22 cellular contexts compared by ENCODE assay signal in genomic region chr1:110898734-110899457, GRCh38. TPM values are rescaled to one million over a fixed set of nuclear protein-coding genes. Genes with fewer than 3 reads are reported as not detected.
DNase-seq lines count a peak whose midpoint lies in the region; ATAC-seq, FAIRE-seq and TF ChIP-seq lines count a peak whose summit lies in the region.
"Had no signal": no experiment of that assay in that cellular context is flagged by ENCODE, and none has a peak within 500 bp of the region (broad histone marks: within the 10 kb centered on the region; RNA-seq: fewer than 3 reads in every experiment).

No MANE protein-coding gene starts in this region.

- H3K4me2 ChIP-seq in GM12878 (ENCODE audit: control insufficient read depth, insufficient read depth) (no peak overlapping the region), neuronal stem cell (ENCODE audit: insufficient read depth, low read length, poor library complexity, severe bottlenecking) (no peak overlapping the region), neural progenitor cell (no peak overlapping the region)

- H3K14ac ChIP-seq in neuronal stem cell (ENCODE audit: low read length), result no peak overlapping the region

- intact Hi-C loops in GM12878 (cut with micrococcal nuclease; ENCODE audit: unreplicated experiment), result no loop called here

- H3K18ac ChIP-seq in neuronal stem cell (ENCODE audit: low read length), result no peak overlapping the region

- H3K27ac ChIP-seq in GM12878 (ENCODE audit: control insufficient read depth, insufficient read depth) (no peak overlapping the region), neuronal stem cell (replicated peaks; ENCODE audit: low read length) (no peak overlapping the region), neural progenitor cell (no peak overlapping the region)
- H3K27ac ChIP-seq: sigmoid colon had no signal

- H3K4ac ChIP-seq in neuronal stem cell (ENCODE audit: low read length), result no peak overlapping the region

- H3F3A ChIP-seq in neural progenitor cell (ENCODE audit: low read depth), result no peaks in the 10 kb centered on the region

- no peak overlapping the region for H4K91ac ChIP-seq in neuronal stem cell (ENCODE audit: low read depth, low read length, poor library complexity)

- peaks cover 55% of the 10 kb centered on the region for H3K4me1 Mint-ChIP-seq in activated naive CD4-positive, alpha-beta T cell treated with anti-CD3 and anti-CD28 coated beads, Interleukin-2, amount 10 ng/mL, durations not matched to agents 7 days and 5 days
- H3K4me1 Mint-ChIP-seq in stimulated activated memory B cell treated with anti-CD40 and anti-IgM and Interleukin-4, amounts not matched to agents 10 μg/mL and 1 μg/mL and 100 μg/mL, for 72 hours, result peaks cover 78% of the 10 kb centered on the region
- no peaks in the 10 kb centered on the region for H3K4me1 Mint-ChIP-seq in neural progenitor cell
- H3K4me1 Mint-ChIP-seq: nephron had no signal

- peaks cover 18 to 46% of the 10 kb centered on the region in 2 experiments for H3K36me3 ChIP-seq in GM12878 (ENCODE audit: control insufficient read depth in 2 of 2, insufficient read depth in 2 of 2, low read length in 1 of 2)
- no peaks in the 10 kb centered on the region for H3K36me3 ChIP-seq in neuronal stem cell (replicated peaks in 1 of 2; ENCODE audit: control insufficient read depth in 2 of 2, insufficient read depth in 2 of 2, low read length in 2 of 2)
- no peaks in the 10 kb centered on the region for H3K36me3 ChIP-seq in neural progenitor cell
- H3K36me3 ChIP-seq: sigmoid colon had no signal

- H2AFZ ChIP-seq in GM12878 (ENCODE audit: control insufficient read depth, low read depth, low read length) (no peak overlapping the region), neuronal stem cell (ENCODE audit: low read length) (no peak overlapping the region), neural progenitor cell (replicated peaks) (no peak overlapping the region)

- H4K8ac ChIP-seq in neuronal stem cell (ENCODE audit: low read depth, low read length), result no peak overlapping the region

- H3K27me3 ChIP-seq in GM12878 (replicated peaks in 1 of 2; ENCODE audit: control insufficient read depth in 2 of 2, insufficient read depth in 2 of 2, low read length in 1 of 2) (no peaks in the 10 kb centered on the region), neuronal stem cell (ENCODE audit: control insufficient read depth in 3 of 3, insufficient read depth in 3 of 3, low read depth in 1 of 3, low read length in 3 of 3) (peaks cover 0 to 3% (median 0%) of the 10 kb centered on the region in 3 experiments), neural progenitor cell (no peaks in the 10 kb centered on the region)
- H3K27me3 ChIP-seq: sigmoid colon had no signal

- no peak overlapping the region for H2BK120ac ChIP-seq in neuronal stem cell (ENCODE audit: low read depth, low read length)

- no peak overlapping the region for H2AK5ac ChIP-seq in neuronal stem cell (ENCODE audit: low read depth, low read length)

- RAD21 ChIA-PET in GM12878 (lab: Charles Lee; ENCODE audit: unreplicated experiment), result no interaction called here

- no peaks in the 10 kb centered on the region for H3K9me3 Mint-ChIP-seq in activated naive CD4-positive, alpha-beta T cell treated with anti-CD3 and anti-CD28 coated beads, Interleukin-2, amount 10 ng/mL, durations not matched to agents 7 days and 5 days
- no peaks in the 10 kb centered on the region for H3K9me3 Mint-ChIP-seq in stimulated activated memory B cell treated with anti-CD40 and anti-IgM and Interleukin-4, amounts not matched to agents 10 μg/mL and 1 μg/mL and 100 μg/mL, for 72 hours
- no peaks in the 10 kb centered on the region for H3K9me3 Mint-ChIP-seq in neural progenitor cell
- H3K9me3 Mint-ChIP-seq: nephron had no signal

- no peak for DNase-seq in activated naive CD4-positive, alpha-beta T cell treated with anti-CD3 and anti-CD28 coated beads, Interleukin-2, amount 10 ng/mL, durations not matched to agents 7 days and 5 days
- no peak for DNase-seq in activated naive CD4-positive, alpha-beta T cell (lab: John Stamatoyannopoulos, UW)
- DNase-seq in Jurkat, Clone E6-1 (ENCODE audit: low read depth, low spot score), result peak; percentile 57
- DNase-seq in GM12878 (ENCODE audit: low read depth, low spot score) (no peak), neuronal stem cell (ENCODE audit: low spot score) (no peak), neural progenitor cell (ENCODE audit: low spot score) (no peak)
- DNase-seq: activated gamma-delta T cell, DMS53, GF-D8, head of caudate nucleus, left colon, mesendoderm, MV-4-11, NCI-H2171 treated with DMSO at 0.1 percent for 48 hours, NCI-H526 treated with DMSO at 0.1 percent for 48 hours, posterior cingulate gyrus, sigmoid colon had no signal

- no peak for FAIRE-seq in GM12878 (lab: Jason Lieb, UNC)
- FAIRE-seq: astrocyte had no signal

- H3K4me3 Mint-ChIP-seq in activated naive CD4-positive, alpha-beta T cell treated with anti-CD3 and anti-CD28 coated beads, Interleukin-2, amount 10 ng/mL, durations not matched to agents 7 days and 5 days, result no peak overlapping the region
- no peak overlapping the region for H3K4me3 Mint-ChIP-seq in stimulated activated memory B cell treated with anti-CD40 and anti-IgM and Interleukin-4, amounts not matched to agents 10 μg/mL and 1 μg/mL and 100 μg/mL, for 72 hours
- H3K4me3 Mint-ChIP-seq in neural progenitor cell, result no peak overlapping the region
- H3K4me3 Mint-ChIP-seq: nephron had no signal

- no peak for TF ChIP-seq RAD21 in GM12878 (IDR thresholded peaks at IDR 0.05; ENCODE audit: insufficient read depth, low read depth, low read length)

- H3K4me3 ChIP-seq in Jurkat, Clone E6-1 (ENCODE audit: low read length), result no peak overlapping the region
- H3K4me3 ChIP-seq in GM12878 (no peak overlapping the region), neuronal stem cell (ENCODE audit: low read length in 2 of 2) (no peak overlapping the region), neural progenitor cell (no peak overlapping the region)
- H3K4me3 ChIP-seq: sigmoid colon had no signal

- 0 out of 2 replicates have a peak, but pooled peaks have one; percentile 25 for TF ChIP-seq POLR2A in GM12878 (IDR thresholded peaks at IDR 0.05; ENCODE audit: low read depth, low read length)

- H3K27ac Mint-ChIP-seq in activated naive CD4-positive, alpha-beta T cell treated with anti-CD3 and anti-CD28 coated beads, Interleukin-2, amount 10 ng/mL, durations not matched to agents 7 days and 5 days, result peak overlapping the region; percentile 47
- peak overlapping the region; percentile 53 for H3K27ac Mint-ChIP-seq in stimulated activated memory B cell treated with anti-CD40 and anti-IgM and Interleukin-4, amounts not matched to agents 10 μg/mL and 1 μg/mL and 100 μg/mL, for 72 hours
- no peak overlapping the region for H3K27ac Mint-ChIP-seq in neural progenitor cell
- H3K27ac Mint-ChIP-seq: nephron had no signal

- H3K4me1 ChIP-seq in GM12878 (ENCODE audit: control insufficient read depth, insufficient read depth, low read length) (peaks cover 19% of the 10 kb centered on the region), neuronal stem cell (ENCODE audit: control insufficient read depth in 2 of 2, insufficient read depth in 1 of 2, low read depth in 1 of 2, low read length in 2 of 2) (no peaks in the 10 kb centered on the region), neural progenitor cell (no peaks in the 10 kb centered on the region)
- H3K4me1 ChIP-seq: sigmoid colon had no signal

- TF ChIP-seq EP300 in GM12878 (IDR thresholded peaks at IDR 0.05; ENCODE audit: borderline replicate concordance in 1 of 2, control insufficient read depth in 1 of 2, low read depth in 2 of 2, low read length in 2 of 2), result no peak

- TF ChIP-seq CTCF in GM12878 (IDR thresholded peaks at IDR 0.05 in 2 of 3, conservative IDR thresholded peaks at IDR 0.05 in 1 of 3; ENCODE audit: control insufficient read depth in 2 of 3, extremely low read depth in 1 of 3, insufficient read depth in 1 of 3, low read depth in 3 of 3, low read length in 3 of 3) (no peak), neural progenitor cell (IDR thresholded peaks at IDR 0.05) (no peak)

- SMC1A ChIA-PET in GM12878 (lab: Charles Lee; ENCODE audit: uncharacterized antibody, unreplicated experiment), result interaction anchor here (1.0 to 1.8 kb wide), 2 partner anchors 8 to 14 kb away, joined by 3 to 5 read pairs; no protein-coding TSS in a partner anchor

- no peak overlapping the region for H3K23ac ChIP-seq in neuronal stem cell (ENCODE audit: low read depth, low read length, poor library complexity)

- H3K27me3 Mint-ChIP-seq in activated naive CD4-positive, alpha-beta T cell treated with anti-CD3 and anti-CD28 coated beads, Interleukin-2, amount 10 ng/mL, durations not matched to agents 7 days and 5 days, result no peaks in the 10 kb centered on the region
- H3K27me3 Mint-ChIP-seq in stimulated activated memory B cell treated with anti-CD40 and anti-IgM and Interleukin-4, amounts not matched to agents 10 μg/mL and 1 μg/mL and 100 μg/mL, for 72 hours, result no peaks in the 10 kb centered on the region
- H3K27me3 Mint-ChIP-seq in neural progenitor cell (ENCODE audit: insufficient read depth, low read depth), result peaks cover 2% of the 10 kb centered on the region

- H3K79me2 ChIP-seq in GM12878 (ENCODE audit: control insufficient read depth, insufficient read depth, low read length), result peaks cover 20% of the 10 kb centered on the region
- no peaks in the 10 kb centered on the region for H3K79me2 ChIP-seq in neural progenitor cell (ENCODE audit: low read depth)

- H3K9ac ChIP-seq in GM12878 (ENCODE audit: control insufficient read depth, insufficient read depth, low read length) (no peak overlapping the region), neuronal stem cell (ENCODE audit: low read depth, low read length, poor library complexity) (no peak overlapping the region), neural progenitor cell (no peak overlapping the region)

- H3K9me3 ChIP-seq in GM12878 (replicated peaks; ENCODE audit: control insufficient read depth, insufficient read depth, low read length), result no peaks in the 10 kb centered on the region
- peaks cover 0 to 3% of the 10 kb centered on the region in 2 donors for H3K9me3 ChIP-seq in neuronal stem cell (replicated peaks in 1 of 2; ENCODE audit: control insufficient read depth in 2 of 2, insufficient read depth in 1 of 2, low read depth in 1 of 2, low read length in 2 of 2)
- no peaks in the 10 kb centered on the region for H3K9me3 ChIP-seq in neural progenitor cell (ENCODE audit: low read depth)
- H3K9me3 ChIP-seq: sigmoid colon had no signal

- in situ Hi-C loops in GM12878 (cut with MboI), result no loop called here

- BruUV-seq in GM12878 (replicated peaks; lab: Mats Ljungman, UMichigan), result no TSS peak

- H3K79me1 ChIP-seq in neuronal stem cell (ENCODE audit: low read depth, low read length), result no peaks in the 10 kb centered on the region

- H3K36me3 Mint-ChIP-seq in activated naive CD4-positive, alpha-beta T cell treated with anti-CD3 and anti-CD28 coated beads, Interleukin-2, amount 10 ng/mL, durations not matched to agents 7 days and 5 days, result peaks cover 91% of the 10 kb centered on the region
- peaks cover 83% of the 10 kb centered on the region for H3K36me3 Mint-ChIP-seq in stimulated activated memory B cell treated with anti-CD40 and anti-IgM and Interleukin-4, amounts not matched to agents 10 μg/mL and 1 μg/mL and 100 μg/mL, for 72 hours
- H3K36me3 Mint-ChIP-seq in neural progenitor cell, result no peaks in the 10 kb centered on the region

- no peak overlapping the region for H2BK12ac ChIP-seq in neuronal stem cell (ENCODE audit: low read length)

- no peak overlapping the region for H2BK15ac ChIP-seq in neuronal stem cell (ENCODE audit: low read length)

- H4K20me1 ChIP-seq in GM12878 (ENCODE audit: control insufficient read depth, insufficient read depth) (peaks cover 10% of the 10 kb centered on the region), neural progenitor cell (ENCODE audit: low read depth) (no peaks in the 10 kb centered on the region)

- CTCF ChIA-PET in activated naive CD4-positive, alpha-beta T cell treated with anti-CD3 and anti-CD28 coated beads, Interleukin-2, amount 10 ng/mL, durations not matched to agents 7 days and 5 days (lab: Charles Lee), result no interaction called here
- CTCF ChIA-PET in GM12878 (lab: Yijun Ruan, JAX), result interaction anchor here (0.9 to 1.5 kb wide), 2 partner anchors 11 to 37 kb away, joined by 3 read pairs; no protein-coding TSS in a partner anchor

- WGBS in GM12878 (ENCODE audit: insufficient coverage, insufficient replicate concordance, low lambda C conversion rate, missing lambda C conversion rate), result 77% methylated on average over 3 of the region's 3 CpGs
- no CpG with 5 or more reads among the region's 3 CpGs for WGBS in neuronal stem cell (ENCODE audit: extremely low coverage in 2 of 2, insufficient read length in 2 of 2, insufficient replicate concordance in 1 of 2), 2 donors

- POLR2A ChIA-PET in GM12878 (lab: Charles Lee), result interaction anchor here (1.0 to 1.1 kb wide), 2 partner anchors 8 to 45 kb away, joined by 3 to 7 read pairs; no protein-coding TSS in a partner anchor

- peak; percentile 14; the same call in 1 of the 3 replicates for ATAC-seq in GM12878
- ATAC-seq in stimulated activated memory B cell treated with anti-CD40 and anti-IgM and Interleukin-4, amounts not matched to agents 10 μg/mL and 1 μg/mL and 100 μg/mL, for 72 hours, result no peak
- ATAC-seq in HG03378 (IDR thresholded peaks at IDR 0.05; ENCODE audit: unreplicated experiment), result no peak
- ATAC-seq: left colon had no signal

- no peak overlapping the region for H2BK5ac ChIP-seq in neuronal stem cell (ENCODE audit: low read length)

RNA-seq across cellular contexts. Expression of gene CD53, which starts 25.9 kb away (rescaled TPM):
- 137 TPM for polyA plus RNA-seq in Jurkat, Clone E6-1 (2012; ENCODE audit: insufficient read depth, insufficient read length)
- 862 and 874 TPM in 2 replicates for total RNA-seq in GM12878 (2013; cell fraction: nucleolus; rRNA removed)
- total RNA-seq in GM12878 (2014; rRNA removed) (496 and 596 TPM in 2 replicates), GM12878 (2014; rRNA removed; fragmentation: Illumina TruSeq; extraction: Trizol) (486 and 494 TPM in 2 replicates), GM12878 (2021) (350 and 358 TPM in 2 replicates), neural progenitor cell (ENCODE audit: low replicate concordance) (not detected in 2 replicates)
- polyA plus RNA-seq in GM12878 (2011; ENCODE audit: low read depth), result 487 TPM
- polyA plus RNA-seq in GM12878 (2011; rRNA removed) (1,389 and 1,504 TPM in 2 replicates), GM12878 (2014; fragmentation: Illumina TruSeq; extraction: Trizol) (647 and 743 TPM in 2 replicates), GM12878 (2014; fragmentation: Nextera tagmentation; extraction: Ambion mirVana) (100 to 1,000 TPM; 698 to 917 TPM), GM12878 (2014; rRNA removed) (486 and 579 TPM in 2 replicates), GM12878 (2016; fragmentation: Nextera tagmentation; extraction: Ambion mirVana) (100 to 1,000 TPM; 393 to 399 TPM)
- polyA plus RNA-seq in GM12878 (2011; cell fraction: cytosol; rRNA removed), result 1,163 and 1,224 TPM in 2 replicates
- polyA plus RNA-seq in GM12878 (2011; cell fraction: nucleus; rRNA removed), result 767 and 909 TPM in 2 replicates
- 427 and 537 TPM in 2 replicates for polyA plus RNA-seq in GM12878 (2012)
- 1,122 and 1,341 TPM in 2 replicates for polyA minus RNA-seq in GM12878 (2011; rRNA and poly(A)+ RNA removed)
- polyA minus RNA-seq in GM12878 (2011; cell fraction: cytosol; rRNA and poly(A)+ RNA removed), result 158 and 198 TPM in 2 replicates
- 173 and 197 TPM in 2 replicates for polyA minus RNA-seq in GM12878 (2011; cell fraction: nucleus; rRNA and poly(A)+ RNA removed)
- polyA plus RNA-seq in neuronal stem cell (2013, experiment 1 of 2), result not detected
- polyA plus RNA-seq in neuronal stem cell (2013, experiment 2 of 2), result not detected
- total RNA-seq: astrocyte, SK-MEL-5 had no signal

Comparison
In these comparisons a context has a peak if more than half of its experiments do, and no peak if none do; other contexts are left out.
1. RNA of gene CD53, which starts 25.9 kb away (total RNA-seq): 350 to 874 TPM in GM12878; not detected in neural progenitor cell; every median in the first group is over 100 times any median in the second.